ENCODE assay signal across 14 cellular contexts in genomic region chr11:67673902-67674301, GRCh38. TPM values are rescaled to one million over a fixed set of nuclear protein-coding genes. Genes with fewer than 3 reads are reported as not detected.
DNase-seq lines count a peak whose midpoint lies in the region; ATAC-seq and TF ChIP-seq lines count a peak whose summit lies in the region.
"Had no signal": no experiment of that assay in that cellular context is flagged by ENCODE, and none has a peak within 500 bp of the region (broad histone marks: within the 10 kb centered on the region; RNA-seq: fewer than 3 reads in every experiment).

No MANE protein-coding gene starts in this region.

- H3K9me3 ChIP-seq in DND-41 (ENCODE audit: insufficient read depth, low read length, severe bottlenecking) (peaks cover 13% of the 10 kb centered on the region), body of pancreas (no peaks in the 10 kb centered on the region), transverse colon (no peaks in the 10 kb centered on the region)
- H3K9me3 ChIP-seq: SJCRH30 had no signal

- no peak overlapping the region for H3K9ac ChIP-seq in DND-41 (ENCODE audit: low read depth, low read length)

- H3K27ac ChIP-seq in DND-41 (ENCODE audit: low read length) (peak overlapping the region; percentile 50; the same call in 1 of the 2 replicates), body of pancreas (no peak overlapping the region), transverse colon (peak overlapping the region in 1 of 4 donors; percentile 50)
- H3K27ac ChIP-seq: HL-60, SJCRH30 had no signal

- H3K36me3 ChIP-seq in DND-41 (ENCODE audit: insufficient read depth, low read length), result no peaks in the 10 kb centered on the region
- H3K36me3 ChIP-seq in body of pancreas (replicated peaks in 1 of 2; ENCODE audit: insufficient read depth in 1 of 2, low read depth in 2 of 2), result no peaks in the 10 kb centered on the region
- no peaks in the 10 kb centered on the region for H3K36me3 ChIP-seq in transverse colon
- H3K36me3 ChIP-seq: SJCRH30 had no signal

- H3K36me3 Mint-ChIP-seq in mesothelial cell of epicardium, result peaks cover 3% of the 10 kb centered on the region
- no peaks in the 10 kb centered on the region for H3K36me3 Mint-ChIP-seq in type B pancreatic cell
- H3K36me3 Mint-ChIP-seq: CD14-positive monocyte had no signal

- no peak overlapping the region for H3K4me3 Mint-ChIP-seq in mesothelial cell of epicardium
- peak overlapping the region; percentile 83 for H3K4me3 Mint-ChIP-seq in type B pancreatic cell
- H3K4me3 Mint-ChIP-seq: CD14-positive monocyte, H9 had no signal

- H3K27ac Mint-ChIP-seq in mesothelial cell of epicardium (peak overlapping the region; percentile 84), type B pancreatic cell (peak overlapping the region; percentile 65)
- H3K27ac Mint-ChIP-seq: CD14-positive monocyte had no signal

- no peak for ATAC-seq in DND-41 (ENCODE audit: insufficient read depth, low read depth)
- peak; percentile 24 for ATAC-seq in body of pancreas
- no peak for ATAC-seq in HG02623 (IDR thresholded peaks at IDR 0.05; ENCODE audit: unreplicated experiment)

- H3K4me1 Mint-ChIP-seq in mesothelial cell of epicardium (peaks cover 24% of the 10 kb centered on the region), type B pancreatic cell (ENCODE audit: unreplicated experiment) (no peaks in the 10 kb centered on the region)
- H3K4me1 Mint-ChIP-seq: CD14-positive monocyte had no signal

- TF ChIP-seq POLR2A in body of pancreas (IDR thresholded peaks at IDR 0.05) (no peak), transverse colon (IDR thresholded peaks at IDR 0.05) (no peak)

- intact Hi-C loops in body of pancreas (cut with DNase I), result no loop called here
- intact Hi-C loops in transverse colon (cut with DNase I; ENCODE audit: low total_unique reads), result no loop called here

- in situ Hi-C loops in transverse colon (cut with MboI; ENCODE audit: low pct_ligation_motif_present in 1 of 4, low pct_unique_long_range_greater_than_20kb in 1 of 4, low sequenced_read_pairs in 3 of 4), result no loop called here

- no peaks in the 10 kb centered on the region for H3K27me3 ChIP-seq in DND-41 (ENCODE audit: insufficient read depth, low read length, poor library complexity)
- H3K27me3 ChIP-seq in body of pancreas, result no peaks in the 10 kb centered on the region
- peaks cover 5% of the 10 kb centered on the region for H3K27me3 ChIP-seq in transverse colon

- H2AFZ ChIP-seq in DND-41 (ENCODE audit: low read depth, low read length), result no peak overlapping the region

- H3K4me3 ChIP-seq in DND-41 (ENCODE audit: low read depth in 1 of 2, low read length in 2 of 2), result no peak overlapping the region
- H3K4me3 ChIP-seq in body of pancreas, result no peak overlapping the region
- H3K4me3 ChIP-seq in transverse colon, result no peak overlapping the region
- H3K4me3 ChIP-seq: SJCRH30 had no signal

- peaks cover 12% of the 10 kb centered on the region for H3K79me2 ChIP-seq in DND-41 (ENCODE audit: insufficient read depth, low read length)

- no peak overlapping the region for H3K4me2 ChIP-seq in DND-41 (ENCODE audit: insufficient read depth, low read length)

- TF ChIP-seq EP300 in transverse colon (IDR thresholded peaks at IDR 0.05; ENCODE audit: low read depth), result no peak

- peaks cover 11% of the 10 kb centered on the region for H3K9me3 Mint-ChIP-seq in mesothelial cell of epicardium
- H3K9me3 Mint-ChIP-seq in type B pancreatic cell, result no peaks in the 10 kb centered on the region

- no peaks in the 10 kb centered on the region for H4K20me1 ChIP-seq in DND-41 (ENCODE audit: insufficient read depth, low read length)

- H3K4me1 ChIP-seq in DND-41 (ENCODE audit: insufficient read depth, low read length) (peaks cover 27% of the 10 kb centered on the region), body of pancreas (peaks cover 14% of the 10 kb centered on the region), transverse colon (peaks cover 0 to 13% (median 8%) of the 10 kb centered on the region in 4 donors)
- H3K4me1 ChIP-seq: SJCRH30 had no signal

- no peak for DNase-seq in DND-41
- DNase-seq in body of pancreas, result no peak
- peak in 1 of 2 experiments; percentile 31 for DNase-seq in mesothelial cell of epicardium (ENCODE audit: low spot score in 2 of 2, unreplicated experiment in 2 of 2)
- DNase-seq in type B pancreatic cell (ENCODE audit: extremely low spot score, unreplicated experiment), result no peak
- no peak for DNase-seq in transverse colon
- no peak for DNase-seq in UCSD-AML1 (lab: John Stamatoyannopoulos, UW; ENCODE audit: unreplicated experiment)
- DNase-seq: H9; NCI-H187 treated with DMSO at 0.1 percent for 48 hours; NK-92 treated with Interleukin-12 subunit alpha and Interleukin-12 subunit beta, amount 100 ng/mL, for 24 hours; OCI-M1; SJCRH30 had no signal

- H3K27me3 Mint-ChIP-seq in mesothelial cell of epicardium (ENCODE audit: low read depth) (peaks cover 3% of the 10 kb centered on the region), type B pancreatic cell (peaks cover 3% of the 10 kb centered on the region)

- no peak for TF ChIP-seq CTCF in DND-41 (IDR thresholded peaks at IDR 0.05; ENCODE audit: borderline replicate concordance, extremely low read depth, low read length, poor library complexity, severe bottlenecking)
- TF ChIP-seq CTCF in body of pancreas (IDR thresholded peaks at IDR 0.05), result no peak
- TF ChIP-seq CTCF in mesothelial cell of epicardium (IDR thresholded peaks at IDR 0.05; ENCODE audit: unreplicated experiment), result no peak
- no peak for TF ChIP-seq CTCF in type B pancreatic cell (conservative IDR thresholded peaks at IDR 0.05)
- TF ChIP-seq CTCF in transverse colon (IDR thresholded peaks at IDR 0.05), result no peak

- WGBS in body of pancreas, 2 donors, result 68 to 70% methylated on average over 7 to 8 of the region's 8 CpGs
- 72 to 80% methylated on average over 1 to 7 of the region's 8 CpGs for WGBS in transverse colon (ENCODE audit: low coverage in 1 of 2), 2 donors

RNA-seq across cellular contexts. Expression of gene ALDH3B2, which starts 0.5 kb away (rescaled TPM):
- total RNA-seq in body of pancreas (not detected), mesothelial cell of epicardium (2.5 to 3.1 TPM (median 2.7 TPM) in 3 replicates), type B pancreatic cell (ENCODE audit: low replicate concordance) (4.8 and 9.4 TPM in 2 replicates), transverse colon (10 to 100 TPM in 1 of 4 donors, not detected in 3; 13.8 TPM)
- total RNA-seq: H9, SJCRH30 had no signal

RNA-seq across cellular contexts. Expression of gene ACY3, which starts 23.4 kb away (rescaled TPM):
- 10 to 100 TPM in 1 of 2 donors, 1 to 10 TPM in 1; 7.0 to 16.2 TPM for total RNA-seq in body of pancreas
- total RNA-seq in mesothelial cell of epicardium, result not detected in 3 replicates
- total RNA-seq in type B pancreatic cell (ENCODE audit: low replicate concordance), result 2.2 and 5.8 TPM in 2 replicates
- 10 to 100 TPM in 3 of 4 donors, 1 to 10 TPM in 1; 4.1 to 29.4 (median 11.8) TPM for total RNA-seq in transverse colon
- total RNA-seq: H9 had no signal

RNA-seq across cellular contexts. Expression of gene TBX10, which starts 34.3 kb away (rescaled TPM):
- total RNA-seq in body of pancreas (not detected), mesothelial cell of epicardium (not detected in 3 replicates), type B pancreatic cell (ENCODE audit: low replicate concordance) (not detected in 2 replicates), transverse colon (10 to 100 TPM in 2 of 4 donors, 1 to 10 TPM in 1, not detected in 1; 1.3 to 16.5 (median 15.0) TPM)
- total RNA-seq: H9, SJCRH30 had no signal

RNA-seq across cellular contexts. Expression of gene NUDT8, which starts 44.2 kb away (rescaled TPM):
- total RNA-seq in body of pancreas (10 to 100 TPM; 11.5 to 21.8 TPM), mesothelial cell of epicardium (5.0 to 6.2 TPM (median 5.6 TPM) in 3 replicates), type B pancreatic cell (ENCODE audit: low replicate concordance) (10.3 and 16.0 TPM in 2 replicates), transverse colon (10 to 100 TPM; 21.3 to 68.5 (median 26.9) TPM)
